In the genomic region with DNA sequence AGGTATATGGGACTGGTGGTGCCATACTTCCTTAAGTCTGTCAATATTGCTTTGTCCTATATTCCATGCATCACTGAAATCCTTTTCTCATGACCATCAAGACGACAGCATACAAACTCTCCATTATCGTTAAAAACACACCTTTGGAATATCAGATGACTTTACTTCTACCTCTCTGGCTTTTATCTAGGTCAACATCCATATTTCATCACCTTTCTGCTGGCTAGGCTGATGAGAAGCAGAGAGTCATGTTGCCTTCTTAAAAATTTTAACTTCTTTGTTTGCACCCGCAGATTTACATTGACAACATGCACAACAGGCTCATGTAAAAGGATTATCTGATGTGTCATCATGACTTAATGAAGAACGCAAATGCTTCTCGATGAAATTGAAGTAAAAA, we compare ENCODE assay signal across 6 cellular contexts.
"Had no signal": no experiment of that assay in that cellular context is flagged by ENCODE, and none has a peak within 500 bp of the region (broad histone marks: within the 10 kb centered on the region; RNA-seq: fewer than 3 reads in every experiment).

No MANE protein-coding gene starts in this region.

- H3K4me3 ChIP-seq: GM23248, HAP-1 had no signal

- H3K27ac ChIP-seq: GM23248 had no signal

- H3K9me3 ChIP-seq: HAP-1 had no signal

- H3K36me3 ChIP-seq: HAP-1 had no signal

- H3K4me3 Mint-ChIP-seq: HFFc6 had no signal

- DNase-seq: GM23248, GOT3, H7, HFFc6, IMR-90 had no signal

- H2AFZ ChIP-seq: GM23248 had no signal

- H3K27ac Mint-ChIP-seq: HFFc6 had no signal
